ENCODE assay signal across 1 cellular context in genomic region chr9:133458643-133459312, GRCh38.
TF ChIP-seq lines count a peak whose summit lies in the region.

No MANE protein-coding gene starts in this region.

TF ChIP-seq in GM23338, 12 proteins besides CTCF, POLR2A, EP300 and RAD21 (continued from another document):
- TF ChIP-seq REST (IDR thresholded peaks at IDR 0.05; ENCODE audit: unreplicated experiment) (no peak), ZNF462 (CRISPR knock-in tag; IDR thresholded peaks at IDR 0.05) (no peak), POLR2AphosphoS5 (IDR thresholded peaks at IDR 0.05; ENCODE audit: low read depth) (no peak), STAT1 (IDR thresholded peaks at IDR 0.05; ENCODE audit: unreplicated experiment) (no peak), ETS1 (IDR thresholded peaks at IDR 0.05) (no peak)
